8 cellular contexts compared by ENCODE assay signal in the genomic region with DNA sequence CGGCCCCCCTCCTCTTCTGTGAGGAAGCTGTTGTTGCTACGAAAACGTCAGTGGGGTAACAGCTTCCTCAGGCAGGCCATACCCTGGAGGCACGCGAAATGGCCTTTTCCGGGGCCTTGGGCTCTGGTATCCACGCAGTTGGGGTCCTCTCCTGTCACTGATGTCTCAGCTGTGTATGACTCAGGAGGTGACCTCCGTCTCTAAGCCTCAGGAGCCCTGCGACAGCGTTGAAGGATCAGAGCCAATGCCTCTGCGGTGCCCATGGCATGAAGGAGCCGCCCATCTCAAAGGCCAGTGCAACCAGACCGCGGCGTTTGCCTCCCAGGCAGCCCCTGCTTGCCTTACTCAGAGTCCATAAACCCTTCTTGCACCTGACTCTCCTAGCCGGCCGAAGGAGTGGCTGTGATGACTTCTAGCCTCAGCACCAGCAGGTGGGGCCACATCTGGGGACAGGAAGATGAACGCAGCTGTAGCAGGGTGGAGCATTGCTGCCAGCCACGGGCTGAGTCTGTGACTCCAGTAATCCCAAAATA.
DNase-seq lines count a peak whose midpoint lies in the region; FAIRE-seq and TF ChIP-seq lines count a peak whose summit lies in the region.

No MANE protein-coding gene starts in this region.

- peak overlapping the region; percentile 100 for H3K4me3 Mint-ChIP-seq in activated naive CD4-positive, alpha-beta T cell treated with anti-CD3 and anti-CD28 coated beads, Interleukin-2, amount 10 ng/mL, durations not matched to agents 7 days and 5 days

- H3K4me1 Mint-ChIP-seq in activated naive CD4-positive, alpha-beta T cell treated with anti-CD3 and anti-CD28 coated beads, Interleukin-2, amount 10 ng/mL, durations not matched to agents 7 days and 5 days = peaks cover 56% of the 10 kb centered on the region

- no peaks in the 10 kb centered on the region for H3K9me3 Mint-ChIP-seq in activated naive CD4-positive, alpha-beta T cell treated with anti-CD3 and anti-CD28 coated beads, Interleukin-2, amount 10 ng/mL, durations not matched to agents 7 days and 5 days

- CTCF ChIA-PET in activated naive CD4-positive, alpha-beta T cell treated with anti-CD3 and anti-CD28 coated beads, Interleukin-2, amount 10 ng/mL, durations not matched to agents 7 days and 5 days (lab: Charles Lee) = interaction anchor here (0.9 to 7.9 kb wide), 9 partner anchors 9 to 199 kb away, joined by 3 to 75 read pairs (median 9); a partner anchor contains a TSS

- H3K27ac Mint-ChIP-seq in activated naive CD4-positive, alpha-beta T cell treated with anti-CD3 and anti-CD28 coated beads, Interleukin-2, amount 10 ng/mL, durations not matched to agents 7 days and 5 days = peak overlapping the region; percentile 94

- no peak for FAIRE-seq in H54 (lab: Jason Lieb, UNC)

- peak; percentile 62 for DNase-seq in stimulated activated CD4-positive, alpha-beta T cell treated with anti-CD3 and anti-CD28 coated beads, Interleukin-1b, Interleukin-23, amount 100 ng/mL, for 48 hours
- DNase-seq in stimulated activated CD4-positive, alpha-beta T cell treated with anti-CD3 and anti-CD28 coated beads, Interleukin-12 subunit alpha, Interleukin-12 subunit beta, amount 100 ng/mL, for 4 hours = no peak
- peak; percentile 34 for DNase-seq in H54 (ENCODE audit: insufficient read length, low spot score)
- peak; percentile 64 for DNase-seq in LoVo (ENCODE audit: low spot score)
- peak; percentile 76 for DNase-seq in activated naive CD4-positive, alpha-beta T cell treated with anti-CD3 and anti-CD28 coated beads, Interleukin-2, amount 10 ng/mL, durations not matched to agents 7 days and 5 days
- peak; percentile 69 for DNase-seq in left kidney (ENCODE audit: low read depth, low spot score)
- DNase-seq in NCI-H2081 treated with DMSO at 0.1 percent for 48 hours (lab: John Stamatoyannopoulos, UW) = no peak
- DNase-seq in stimulated activated CD4-positive, alpha-beta T cell treated with anti-CD3 and anti-CD28 coated beads, Interleukin-4, amount 100 ng/mL, for 1 hour = no peak

- TF ChIP-seq POLR2A in H54 (IDR thresholded peaks at IDR 0.05; ENCODE audit: low read depth, low read length) = no peak

- no peaks in the 10 kb centered on the region for H3K27me3 Mint-ChIP-seq in activated naive CD4-positive, alpha-beta T cell treated with anti-CD3 and anti-CD28 coated beads, Interleukin-2, amount 10 ng/mL, durations not matched to agents 7 days and 5 days

- peaks cover 26% of the 10 kb centered on the region for H3K36me3 Mint-ChIP-seq in activated naive CD4-positive, alpha-beta T cell treated with anti-CD3 and anti-CD28 coated beads, Interleukin-2, amount 10 ng/mL, durations not matched to agents 7 days and 5 days

Comparison
In these comparisons a context has a peak if more than half of its experiments do, and no peak if none do; other contexts are left out.
1. DNase-seq: peak in stimulated activated CD4-positive, alpha-beta T cell treated with anti-CD3 and anti-CD28 coated beads, Interleukin-1b, Interleukin-23, amount 100 ng/mL, for 48 hours (single experiment), H54 (single experiment), LoVo (single experiment), activated naive CD4-positive, alpha-beta T cell treated with anti-CD3 and anti-CD28 coated beads, Interleukin-2, amount 10 ng/mL, durations not matched to agents 7 days and 5 days (single experiment) and left kidney (single experiment); none in stimulated activated CD4-positive, alpha-beta T cell treated with anti-CD3 and anti-CD28 coated beads, Interleukin-12 subunit alpha, Interleukin-12 subunit beta, amount 100 ng/mL, for 4 hours (single experiment), NCI-H2081 treated with DMSO at 0.1 percent for 48 hours (single experiment) and stimulated activated CD4-positive, alpha-beta T cell treated with anti-CD3 and anti-CD28 coated beads, Interleukin-4, amount 100 ng/mL, for 1 hour (single experiment).